In genomic region chr7:4436361-4436899, GRCh38 we compare ENCODE assay signal across 28 cellular contexts.
"Had no signal": no experiment of that assay in that cellular context is flagged by ENCODE, and none has a peak within 500 bp of the region (broad histone marks: within the 10 kb centered on the region; RNA-seq: fewer than 3 reads in every experiment).

No MANE protein-coding gene starts in this region.

- H3K4me2 ChIP-seq: neural progenitor cell had no signal

- DNase-seq: cerebellar nuclear complex; cortex of kidney; effector memory CD8-positive, alpha-beta T cell; foreskin melanocyte; glutamatergic neuron; heart right ventricle; hypothalamus; immature natural killer cell; kidney; mesenchymal stem cell; mucosa of descending colon; naive thymus-derived CD4-positive, alpha-beta T cell; psoas muscle; right cardiac atrium; sigmoid colon; spleen; stimulated activated CD4-positive, alpha-beta T cell treated with anti-CD3 and anti-CD28 coated beads, Interleukin-4, amount 100 ng/mL, for 4 hours; stimulated activated naive CD8-positive, alpha-beta T cell treated with anti-CD3 and anti-CD28 coated beads, Interleukin-15, Interleukin-2, amounts not matched to agents 100 U/mL and 50 U/mL, for 24 hours; substantia nigra; testis; tibial artery; upper lobe of left lung; uterus had no signal

- H3K4me1 ChIP-seq: heart right ventricle, neural progenitor cell, psoas muscle, sigmoid colon, spleen, testis, tibial artery, upper lobe of left lung, uterus had no signal

- FAIRE-seq: kidney had no signal

- H3K4me3 ChIP-seq: heart right ventricle, mucosa of descending colon, neural progenitor cell, psoas muscle, sigmoid colon, spleen, testis, tibial artery, upper lobe of left lung, uterus had no signal

- H3K27ac ChIP-seq: epithelial cell of prostate, heart right ventricle, neural progenitor cell, psoas muscle, sigmoid colon, spleen, testis, tibial artery, upper lobe of left lung, uterus had no signal

- H3K36me3 ChIP-seq: heart right ventricle, neural progenitor cell, sigmoid colon, spleen, tibial artery, upper lobe of left lung, uterus had no signal

- H3K27me3 ChIP-seq: heart right ventricle, neural progenitor cell, sigmoid colon, spleen, testis, upper lobe of left lung, uterus had no signal

- H3K9ac ChIP-seq: neural progenitor cell had no signal

- ATAC-seq: effector memory CD8-positive, alpha-beta T cell; esophagus mucosa; heart right ventricle; left lobe of liver; mucosa of descending colon; naive thymus-derived CD4-positive, alpha-beta T cell; psoas muscle; right cardiac atrium; stimulated activated memory B cell treated with anti-CD40 and anti-IgM and Interleukin-4, amounts not matched to agents 10 μg/mL and 1 μg/mL and 100 μg/mL, for 72 hours; stimulated activated naive CD8-positive, alpha-beta T cell treated with anti-CD3 and anti-CD28 coated beads, Interleukin-15, Interleukin-2, amounts not matched to agents 100 U/mL and 50 U/mL, for 24 hours had no signal

- H3K9me3 ChIP-seq: mucosa of descending colon, psoas muscle, sigmoid colon, testis, tibial artery, upper lobe of left lung, uterus had no signal

- H2AFZ ChIP-seq: neural progenitor cell had no signal
